In the genomic region with DNA sequence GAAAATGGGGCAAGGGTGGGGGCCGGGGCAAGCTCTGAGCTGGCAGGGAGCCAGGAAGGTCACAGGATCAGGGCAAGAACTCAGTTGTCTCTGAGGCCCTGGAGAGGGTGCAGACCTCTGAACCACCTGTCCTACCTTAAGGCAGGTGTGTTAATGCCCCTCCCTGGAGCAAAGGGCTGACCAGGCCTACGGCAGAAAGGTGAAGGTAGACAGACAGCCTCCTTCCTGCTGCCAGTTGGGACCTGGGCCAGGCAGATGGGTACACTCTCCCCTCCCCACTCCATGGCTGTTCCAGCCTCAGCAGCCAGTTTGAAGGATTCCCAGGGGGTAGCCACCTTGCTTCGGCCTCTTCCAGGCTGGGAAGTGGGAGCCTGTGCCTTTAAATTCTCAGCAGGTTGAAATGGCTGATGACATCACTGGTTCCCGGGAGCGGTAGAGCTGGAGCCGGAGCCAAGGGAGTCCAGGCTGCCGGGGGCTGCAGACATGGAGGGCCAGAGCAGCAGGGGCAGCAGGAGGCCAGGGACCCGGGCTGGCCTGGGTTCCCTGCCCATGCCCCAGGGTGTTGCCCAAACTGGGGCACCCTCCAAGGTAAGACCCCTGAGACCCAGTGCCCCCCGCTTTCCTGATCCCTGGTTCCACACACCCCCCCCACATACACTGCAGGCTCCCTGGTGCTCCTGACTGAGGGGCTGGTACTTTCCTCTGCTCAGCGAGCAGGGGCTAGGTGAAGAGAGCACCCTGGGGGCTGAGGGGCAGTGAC, we compare ENCODE assay signal across 7 cellular contexts. TPM values are rescaled to one million over a fixed set of nuclear protein-coding genes. Genes with fewer than 3 reads are reported as not detected.
DNase-seq lines count a peak whose midpoint lies in the region; ATAC-seq and TF ChIP-seq lines count a peak whose summit lies in the region.

A gene with protein sequence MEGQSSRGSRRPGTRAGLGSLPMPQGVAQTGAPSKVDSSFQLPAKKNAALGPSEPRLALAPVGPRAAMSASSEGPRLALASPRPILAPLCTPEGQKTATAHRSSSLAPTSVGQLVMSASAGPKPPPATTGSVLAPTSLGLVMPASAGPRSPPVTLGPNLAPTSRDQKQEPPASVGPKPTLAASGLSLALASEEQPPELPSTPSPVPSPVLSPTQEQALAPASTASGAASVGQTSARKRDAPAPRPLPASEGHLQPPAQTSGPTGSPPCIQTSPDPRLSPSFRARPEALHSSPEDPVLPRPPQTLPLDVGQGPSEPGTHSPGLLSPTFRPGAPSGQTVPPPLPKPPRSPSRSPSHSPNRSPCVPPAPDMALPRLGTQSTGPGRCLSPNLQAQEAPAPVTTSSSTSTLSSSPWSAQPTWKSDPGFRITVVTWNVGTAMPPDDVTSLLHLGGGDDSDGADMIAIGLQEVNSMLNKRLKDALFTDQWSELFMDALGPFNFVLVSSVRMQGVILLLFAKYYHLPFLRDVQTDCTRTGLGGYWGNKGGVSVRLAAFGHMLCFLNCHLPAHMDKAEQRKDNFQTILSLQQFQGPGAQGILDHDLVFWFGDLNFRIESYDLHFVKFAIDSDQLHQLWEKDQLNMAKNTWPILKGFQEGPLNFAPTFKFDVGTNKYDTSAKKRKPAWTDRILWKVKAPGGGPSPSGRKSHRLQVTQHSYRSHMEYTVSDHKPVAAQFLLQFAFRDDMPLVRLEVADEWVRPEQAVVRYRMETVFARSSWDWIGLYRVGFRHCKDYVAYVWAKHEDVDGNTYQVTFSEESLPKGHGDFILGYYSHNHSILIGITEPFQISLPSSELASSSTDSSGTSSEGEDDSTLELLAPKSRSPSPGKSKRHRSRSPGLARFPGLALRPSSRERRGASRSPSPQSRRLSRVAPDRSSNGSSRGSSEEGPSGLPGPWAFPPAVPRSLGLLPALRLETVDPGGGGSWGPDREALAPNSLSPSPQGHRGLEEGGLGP (plus strand): TSS at position 435 of the 760 bp plus-strand sequence. CDS start 49 bp downstream, at position 484.

- no peak within 1 kb of the TSS for H3K27ac Mint-ChIP-seq in CD8-positive, alpha-beta T cell

- no peaks in the 10 kb centered on the region for H3K4me1 ChIP-seq in Panc1 (ENCODE audit: control insufficient read depth, insufficient read depth, low read length)
- H3K4me1 ChIP-seq in muscle layer of duodenum (ENCODE audit: control insufficient read depth in 1 of 2, insufficient read depth in 2 of 2, low read length in 2 of 2), result peaks cover 0 to 13% of the 10 kb centered on the region in 2 donors
- no peaks in the 10 kb centered on the region for H3K4me1 ChIP-seq in CD8-positive, alpha-beta T cell (ENCODE audit: insufficient read depth, low read length)

- H3K27me3 Mint-ChIP-seq in CD8-positive, alpha-beta T cell (ENCODE audit: low read depth), result no peaks in the 10 kb centered on the region

- H3K9me3 ChIP-seq in Panc1 (ENCODE audit: control insufficient read depth, insufficient read depth, low read depth, low read length) (no peaks in the 10 kb centered on the region), muscle layer of duodenum (ENCODE audit: control insufficient read depth in 1 of 2, low read length in 2 of 2) (no peaks in the 10 kb centered on the region)
- no peaks in the 10 kb centered on the region for H3K9me3 ChIP-seq in CD8-positive, alpha-beta T cell (ENCODE audit: low read length)

- H3K4me3 ChIP-seq in HFF-Myc (replicated peaks; ENCODE audit: low read depth, low read length), result peak within 1 kb of the TSS; percentile 46
- peak within 1 kb of the TSS; percentile 36 for H3K4me3 ChIP-seq in Panc1 (ENCODE audit: low read depth in 2 of 2, low read length in 2 of 2)
- H3K4me3 ChIP-seq in muscle layer of duodenum (ENCODE audit: low read depth in 1 of 2, low read length in 2 of 2), result peak within 1 kb of the TSS; percentile 61 to 65
- no peak within 1 kb of the TSS for H3K4me3 ChIP-seq in CD8-positive, alpha-beta T cell (ENCODE audit: low read depth, low read length)

- DNase-seq in HFF-Myc (ENCODE audit: extremely low read depth, low read depth), result no peak
- DNase-seq in Panc1 (ENCODE audit: low read depth, low spot score), result no peak
- DNase-seq in CD8-positive, alpha-beta T cell, result no peak

- POLR2A ChIA-PET in Panc1 (lab: Charles Lee), result no interaction called here
- POLR2A ChIA-PET in CD8-positive, alpha-beta T cell (lab: Charles Lee), result no interaction called here

- CTCF ChIA-PET in Panc1 (lab: Charles Lee), result interaction anchor here (0.7 kb wide), 1 partner anchor 38 kb away, joined by 3 read pairs; no protein-coding TSS in a partner anchor
- CTCF ChIA-PET in CD8-positive, alpha-beta T cell (lab: Charles Lee), result no interaction called here

- no peak within 1 kb of the TSS for H3K4me3 Mint-ChIP-seq in CD8-positive, alpha-beta T cell

- in situ Hi-C loops in Panc1 (cut with HindIII; ENCODE audit: low pct_unique_long_range_greater_than_20kb, low sequenced_read_pairs), result no loop called here

- no TSS peak for BruUV-seq in Panc1 (replicated peaks; lab: Mats Ljungman, UMichigan)

- ATAC-seq in Panc1, result peak; percentile 77
- peak; percentile 52 for ATAC-seq in esophagus mucosa
- ATAC-seq in CD8-positive, alpha-beta T cell, result no peak
- no peak for ATAC-seq in HG03139 (IDR thresholded peaks at IDR 0.05; ENCODE audit: unreplicated experiment)
- no peak for ATAC-seq in HG03378 (IDR thresholded peaks at IDR 0.05; ENCODE audit: unreplicated experiment)

- H3K4me1 Mint-ChIP-seq in CD8-positive, alpha-beta T cell (ENCODE audit: low read depth), result no peaks in the 10 kb centered on the region

- H3K27me3 ChIP-seq in Panc1 (ENCODE audit: control insufficient read depth, insufficient read depth, low read length) (no peaks in the 10 kb centered on the region), muscle layer of duodenum (ENCODE audit: low read depth, low read length) (no peaks in the 10 kb centered on the region)
- H3K27me3 ChIP-seq in CD8-positive, alpha-beta T cell (ENCODE audit: insufficient read depth, low read length), result no peaks in the 10 kb centered on the region

- H3K27ac ChIP-seq in Panc1 (ENCODE audit: low read length) (no peak within 1 kb of the TSS), muscle layer of duodenum (ENCODE audit: low read length) (peak within 1 kb of the TSS; percentile 56)
- no peak within 1 kb of the TSS for H3K27ac ChIP-seq in CD8-positive, alpha-beta T cell (ENCODE audit: low read depth, low read length)

- H3K9me3 Mint-ChIP-seq in CD8-positive, alpha-beta T cell, result no peaks in the 10 kb centered on the region

- intact Hi-C loops in Panc1 (cut with micrococcal nuclease; ENCODE audit: unreplicated experiment), result no loop called here
- intact Hi-C loops in CD8-positive, alpha-beta T cell (cut with DNase I, micrococcal nuclease), result no loop called here

- TF ChIP-seq CTCF in HFF-Myc (IDR thresholded peaks at IDR 0.05; ENCODE audit: low read depth, low read length, missing control alignments), result no peak
- no peak for TF ChIP-seq CTCF in Panc1 (IDR thresholded peaks at IDR 0.05)
- no peak for TF ChIP-seq CTCF in CD8-positive, alpha-beta T cell (IDR thresholded peaks at IDR 0.05)

- no peaks in the 10 kb centered on the region for H3K36me3 ChIP-seq in Panc1 (ENCODE audit: control insufficient read depth, insufficient read depth, low read length)
- no peaks in the 10 kb centered on the region for H3K36me3 ChIP-seq in muscle layer of duodenum (ENCODE audit: control insufficient read depth in 1 of 2, insufficient read depth in 2 of 2, low read length in 2 of 2)
- H3K36me3 ChIP-seq in CD8-positive, alpha-beta T cell (ENCODE audit: insufficient read depth, low read length), result no peaks in the 10 kb centered on the region

- no peaks in the 10 kb centered on the region for H3K36me3 Mint-ChIP-seq in CD8-positive, alpha-beta T cell

RNA-seq across cellular contexts. Expression of the gene that starts here (rescaled TPM):
- total RNA-seq in Panc1 (2021; ENCODE audit: unreplicated experiment) (1.7 TPM), esophagus mucosa (1.5 TPM)
- polyA plus RNA-seq in Panc1 (2012; ENCODE audit: insufficient read length), result 2.1 TPM
- under 1 TPM; 0.11 to 0.14 TPM for total RNA-seq in CD8-positive, alpha-beta T cell

Comparison
In these comparisons a context has a peak if more than half of its experiments do, and no peak if none do; other contexts are left out.
1. ATAC-seq: peak in Panc1 (single experiment) and esophagus mucosa (single experiment); none in CD8-positive, alpha-beta T cell (single experiment), HG03139 (single experiment) and HG03378 (single experiment).